ENCODE assay signal across 9 cellular contexts in genomic region chr6:40997256-40997957, GRCh38. TPM values are rescaled to one million over a fixed set of nuclear protein-coding genes. Genes with fewer than 3 reads are reported as not detected.
DNase-seq lines count a peak whose midpoint lies in the region; ATAC-seq and TF ChIP-seq lines count a peak whose summit lies in the region.
"Had no signal": no experiment of that assay in that cellular context is flagged by ENCODE, and none has a peak within 500 bp of the region (broad histone marks: within the 10 kb centered on the region; RNA-seq: fewer than 3 reads in every experiment).

No MANE protein-coding gene starts in this region.

- peaks cover 66% of the 10 kb centered on the region for H3K4me1 Mint-ChIP-seq in progenitor cell of endocrine pancreas (ENCODE audit: low read depth)

- peak overlapping the region; percentile 99 for H3K27ac Mint-ChIP-seq in progenitor cell of endocrine pancreas

- DNase-seq in RWPE2 (ENCODE audit: low spot score) (no peak), heart right ventricle (no peak), progenitor cell of endocrine pancreas (ENCODE audit: low spot score, unreplicated experiment) (peak; percentile 24)
- DNase-seq in effector CD4-positive, alpha-beta T cell, result no peak
- DNase-seq in effector memory CD4-positive, alpha-beta T cell, result no peak

- H3K27me3 ChIP-seq in RWPE2 (ENCODE audit: insufficient read depth, poor library complexity, severe bottlenecking) (no peaks in the 10 kb centered on the region), heart right ventricle (peaks cover 0 to 7% (median 0%) of the 10 kb centered on the region in 7 donors)
- no peaks in the 10 kb centered on the region for H3K27me3 ChIP-seq in effector memory CD4-positive, alpha-beta T cell (replicated peaks; ENCODE audit: control insufficient read depth, insufficient read depth, low read length, poor library complexity, severe bottlenecking)

- H3K4me1 ChIP-seq in ES-I3 (ENCODE audit: insufficient read depth, low read length) (peaks cover 49% of the 10 kb centered on the region), RWPE2 (ENCODE audit: insufficient read depth, poor library complexity, severe bottlenecking) (peaks cover 11% of the 10 kb centered on the region), heart right ventricle (peaks cover 0 to 38% (median 14%) of the 10 kb centered on the region in 9 donors)
- no peaks in the 10 kb centered on the region for H3K4me1 ChIP-seq in effector memory CD4-positive, alpha-beta T cell (ENCODE audit: control insufficient read depth, insufficient read depth, low read length, poor library complexity, severe bottlenecking)

- H3K36me3 Mint-ChIP-seq in progenitor cell of endocrine pancreas (ENCODE audit: insufficient read depth), result peaks cover 4% of the 10 kb centered on the region

- WGBS in heart right ventricle, 2 donors, result 33 to 42% methylated on average over 4 of the region's 4 CpGs

- H3K9me3 ChIP-seq in ES-I3 (ENCODE audit: control insufficient read depth, insufficient read depth, low read length) (no peaks in the 10 kb centered on the region), RWPE2 (ENCODE audit: severe bottlenecking) (no peaks in the 10 kb centered on the region), heart right ventricle (no peaks in the 10 kb centered on the region)
- H3K9me3 ChIP-seq in effector memory CD4-positive, alpha-beta T cell (ENCODE audit: control insufficient read depth, low read length), result no peaks in the 10 kb centered on the region

- intact Hi-C loops in heart right ventricle (cut with DNase I), result loop anchor here in 1 of 10 donors (10.0 kb wide), 1 partner anchor 93 kb away; no protein-coding TSS in a partner anchor

- H3K9me3 Mint-ChIP-seq in progenitor cell of endocrine pancreas (ENCODE audit: low read depth), result no peaks in the 10 kb centered on the region

- H3K9ac ChIP-seq in ES-I3 (ENCODE audit: low read depth, low read length), result peak overlapping the region; percentile 24; the same call in 1 of the 2 replicates

- ATAC-seq in RWPE2 (ENCODE audit: low read depth) (peak; percentile 69), heart right ventricle (peak in 2 of 8 donors; percentile 19 to 32), GM18511 (IDR thresholded peaks at IDR 0.05; ENCODE audit: unreplicated experiment) (no peak), HG02885 (IDR thresholded peaks at IDR 0.05; ENCODE audit: poor library complexity, unreplicated experiment) (no peak)

- H3K4me3 Mint-ChIP-seq in progenitor cell of endocrine pancreas (ENCODE audit: low read depth), result peak overlapping the region; percentile 69

- no peak overlapping the region for H3K4me3 ChIP-seq in RWPE2 (ENCODE audit: severe bottlenecking)
- H3K4me3 ChIP-seq in heart right ventricle, result peak overlapping the region in 7 of 10 donors; percentile 1 to 36 (median 19)
- H3K4me3 ChIP-seq in effector memory CD4-positive, alpha-beta T cell (ENCODE audit: insufficient read depth, low read depth, low read length, poor library complexity, severe bottlenecking), result no peak overlapping the region

- TF ChIP-seq CTCF in RWPE2 (IDR thresholded peaks at IDR 0.05; ENCODE audit: poor library complexity, severe bottlenecking) (no peak), heart right ventricle (IDR thresholded peaks at IDR 0.05) (no peak), progenitor cell of endocrine pancreas (IDR thresholded peaks at IDR 0.05; ENCODE audit: unreplicated experiment) (no peak)

- H3K27ac ChIP-seq in RWPE2 (ENCODE audit: poor library complexity, severe bottlenecking) (peak overlapping the region; percentile 44), heart right ventricle (peak overlapping the region; percentile 37 to 82 (median 68))
- H3K27ac ChIP-seq in effector memory CD4-positive, alpha-beta T cell (ENCODE audit: insufficient read depth, low read length, poor library complexity, severe bottlenecking), result no peak overlapping the region

- H3K27me3 Mint-ChIP-seq in progenitor cell of endocrine pancreas, result no peaks in the 10 kb centered on the region

- no peaks in the 10 kb centered on the region for H3K36me3 ChIP-seq in ES-I3 (ENCODE audit: insufficient read depth, low read length)
- H3K36me3 ChIP-seq in RWPE2 (ENCODE audit: low read depth), result no peaks in the 10 kb centered on the region
- no peaks in the 10 kb centered on the region for H3K36me3 ChIP-seq in heart right ventricle
- no peaks in the 10 kb centered on the region for H3K36me3 ChIP-seq in effector memory CD4-positive, alpha-beta T cell (ENCODE audit: control insufficient read depth, insufficient read depth, low read length)

RNA-seq across cellular contexts. Expression of gene UNC5CL, which starts 41.6 kb away (rescaled TPM):
- under 1 TPM; 0.19 to 0.81 (median 0.45) TPM for total RNA-seq in heart right ventricle
- polyA plus RNA-seq in heart right ventricle, result 1 to 10 TPM in 1 of 2 donors, under 1 TPM in 1; 0.42 to 1.9 TPM
- total RNA-seq in progenitor cell of endocrine pancreas, result 3.7 and 4.7 TPM in 2 replicates

RNA-seq across cellular contexts. Expression of gene TSPO2, which starts 44.9 kb away (rescaled TPM):
- total RNA-seq in heart right ventricle (not detected), progenitor cell of endocrine pancreas (not detected in 2 replicates)
- not detected for polyA plus RNA-seq in heart right ventricle
- total RNA-seq: subcutaneous adipose tissue had no signal

RNA-seq across cellular contexts. Expression of gene APOBEC2, which starts 55.6 kb away (rescaled TPM):
- total RNA-seq in heart right ventricle (100 to 1,000 TPM; 174 to 307 (median 224) TPM), progenitor cell of endocrine pancreas (1.2 and 1.4 TPM in 2 replicates)
- polyA plus RNA-seq in heart right ventricle, result 100 to 1,000 TPM in 1 of 2 donors, 10 to 100 TPM in 1; 79.0 to 134 TPM
- total RNA-seq: subcutaneous adipose tissue had no signal

Comparison
In these comparisons a context has a peak if more than half of its experiments do, and no peak if none do; other contexts are left out.
1. H3K4me3 ChIP-seq: peak in heart right ventricle (7 of 10); none in RWPE2 (single experiment) and effector memory CD4-positive, alpha-beta T cell (single experiment).
2. RNA of gene APOBEC2, which starts 55.6 kb away (total RNA-seq): 174 to 307 TPM in heart right ventricle; 1.2 to 1.4 TPM in progenitor cell of endocrine pancreas; every median in the first group is over 10 times any median in the second.